Comparison of ENCODE assay signal across 18 cellular contexts in the genomic region with DNA sequence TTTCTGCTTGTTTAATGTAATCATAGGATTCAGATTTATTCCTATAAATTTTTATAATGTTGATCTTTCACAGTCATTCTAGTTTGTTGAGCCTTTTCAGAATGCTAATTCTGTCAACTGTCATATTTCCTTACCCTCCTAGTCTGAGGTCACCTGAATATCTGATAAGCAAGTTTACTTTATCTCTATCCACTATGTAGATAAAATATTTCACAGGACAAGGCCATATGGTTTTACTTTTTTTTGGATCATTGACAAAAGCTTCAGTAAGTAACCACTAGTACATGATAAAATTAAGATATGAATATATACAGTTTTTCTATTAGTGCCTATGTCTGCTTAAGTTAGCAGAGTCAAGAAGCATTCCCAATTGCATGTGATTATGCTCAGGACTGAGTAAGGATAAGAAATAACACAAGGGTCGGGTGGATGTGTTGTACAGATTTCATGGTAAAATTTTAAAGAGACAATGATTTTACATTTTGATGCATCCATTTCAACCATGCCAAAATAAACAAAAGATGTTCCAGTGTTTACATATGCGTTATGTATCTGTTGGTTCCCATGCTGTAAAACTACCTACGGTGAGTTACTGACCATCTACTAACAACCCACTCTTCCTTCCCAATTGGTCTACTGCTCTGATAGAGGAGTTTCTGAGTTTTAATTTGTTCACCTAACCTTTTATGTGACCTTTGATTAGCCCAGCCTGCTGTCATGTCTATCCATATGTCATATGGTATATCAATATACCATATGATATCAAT.
"Had no signal": no experiment of that assay in that cellular context is flagged by ENCODE, and none has a peak within 500 bp of the region (broad histone marks: within the 10 kb centered on the region; RNA-seq: fewer than 3 reads in every experiment).

No MANE protein-coding gene starts in this region.

- DNase-seq: activated CD4-positive, alpha-beta T cell treated with anti-CD3 and anti-CD28 coated beads for 4 hours; activated CD8-positive, alpha-beta memory T cell treated with anti-CD3 and anti-CD28 coated beads, Interleukin-2, amount 50 U/mL, for 48 hours; activated CD8-positive, alpha-beta T cell treated with anti-CD3 and anti-CD28 coated beads for 36 hours; activated naive CD4-positive, alpha-beta T cell treated with anti-CD3 and anti-CD28 coated beads, Interleukin-2, amount 50 U/mL, for 16 hours; activated naive CD8-positive, alpha-beta T cell treated with anti-CD3 and anti-CD28 coated beads, Interleukin-2, amount 10 ng/mL, durations not matched to agents 7 days and 5 days; activated T-cell treated with anti-CD3 and anti-CD28 coated beads, Interleukin-2, amount 50 U/mL, for 1 hour; adrenal gland; aorta; Karpas-422; NCI-H146; NCI-H187 treated with DMSO at 0.1 percent for 48 hours; NCI-H2081 treated with DMSO at 0.1 percent for 48 hours; NCI-H446; NCI-H524; SHP77; T-helper 1 cell; WERI-Rb-1 had no signal

- H3K9me3 ChIP-seq: adrenal gland had no signal

- H3K4me1 ChIP-seq: adrenal gland had no signal

- H3K36me3 ChIP-seq: adrenal gland, WERI-Rb-1 had no signal

- ATAC-seq: activated CD8-positive, alpha-beta T cell treated with anti-CD3 and anti-CD28 coated beads for 36 hours; PC-3 had no signal

- H3K27me3 ChIP-seq: adrenal gland had no signal

- H3K27ac ChIP-seq: adrenal gland, WERI-Rb-1 had no signal

- H3K4me3 ChIP-seq: adrenal gland had no signal
